In genomic region chr2:111418091-111418875, GRCh38 we compare ENCODE assay signal across 1 cellular context.
TF ChIP-seq lines count a peak whose summit lies in the region.

No MANE protein-coding gene starts in this region.

TF ChIP-seq in K562, 482 proteins besides CTCF, POLR2A, EP300 and RAD21:
- TF ChIP-seq RFX1 (IDR thresholded peaks at IDR 0.05) (peak; percentile 53), VEZF1 (CRISPR knock-in tag; IDR thresholded peaks at IDR 0.05) (peak; percentile 18; the same call in 1 of the 2 replicates), FOXK2 (conservative IDR thresholded peaks at IDR 0.05 in 1 of 2, IDR thresholded peaks at IDR 0.05 in 1 of 2; ENCODE audit: low read depth in 2 of 2) (0 out of 4 replicates have a peak, but pooled peaks of 1 of the 2 experiments have one; percentile 14)
